ENCODE assay signal across 8 cellular contexts in the genomic region with DNA sequence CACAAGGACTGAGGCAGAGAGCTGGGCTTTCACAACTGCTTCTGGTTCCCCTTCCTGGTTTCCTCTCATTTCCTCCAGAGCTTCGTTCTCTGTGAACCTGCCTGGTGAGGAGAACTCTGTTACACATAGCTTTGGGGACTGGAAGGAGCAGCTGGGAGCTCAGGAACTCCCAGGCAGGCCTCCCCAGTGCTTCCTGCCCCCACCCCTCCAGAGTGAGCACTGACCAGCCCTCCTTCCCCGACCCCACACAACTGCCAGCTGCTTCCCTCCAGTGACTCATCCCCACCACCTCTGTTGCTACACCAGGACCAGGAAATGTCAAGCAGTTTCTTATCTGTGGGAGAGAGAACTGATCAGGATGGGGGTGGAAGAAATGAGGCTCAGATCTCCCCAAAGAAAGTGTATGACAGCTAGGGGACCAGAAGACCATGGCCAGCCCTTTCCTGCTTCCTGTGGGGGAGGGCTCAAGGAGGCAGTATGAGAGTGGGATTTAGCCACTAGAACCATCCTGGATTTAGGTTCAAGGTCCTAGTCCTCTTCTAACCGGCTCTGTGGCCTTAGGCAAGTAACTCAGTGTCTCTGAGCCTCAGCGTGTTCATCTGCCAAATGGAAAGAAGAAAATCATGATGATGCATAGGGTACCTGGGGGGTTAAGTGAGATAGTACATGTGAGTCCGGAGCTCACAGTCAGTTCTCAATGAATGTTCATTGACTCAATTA. TPM values are rescaled to one million over a fixed set of nuclear protein-coding genes. Genes with fewer than 3 reads are reported as not detected.
A peak's percentile ranks its signal among the peaks of the same experiment; 100 is the strongest.
DNase-seq lines count a peak whose midpoint lies in the region; ATAC-seq and TF ChIP-seq lines count a peak whose summit lies in the region.

No MANE protein-coding gene starts in this region.

- TF ChIP-seq CTCF in fibroblast of villous mesenchyme (IDR thresholded peaks at IDR 0.05; ENCODE audit: insufficient read depth, low read depth, low read length) = no peak
- no peak for TF ChIP-seq CTCF in GM10248 (IDR thresholded peaks at IDR 0.05; ENCODE audit: control extremely low read depth, extremely low read depth, low read depth, missing control alignments)

- POLR2A ChIA-PET in GM10248 (lab: Yijun Ruan, JAX) = no interaction called here

- CTCF ChIA-PET in GM10248 (lab: Yijun Ruan, JAX) = interaction anchor here (1.0 to 1.8 kb wide), 6 partner anchors 15 to 150 kb away, joined by 3 to 8 read pairs (median 4); no protein-coding TSS in a partner anchor

- H3K4me3 ChIP-seq in fibroblast of villous mesenchyme (ENCODE audit: low read depth, low read length) = no peak overlapping the region

- ATAC-seq in GM18867 (IDR thresholded peaks at IDR 0.05; ENCODE audit: unreplicated experiment) = no peak

- DNase-seq in NCI-H2029 (lab: John Stamatoyannopoulos, UW) (peak; percentile 56), NCI-H2029 treated with DMSO at 0.1 percent for 48 hours (lab: John Stamatoyannopoulos, UW) (no peak), RPMI7951 (ENCODE audit: low read depth) (peak; percentile 85), fibroblast of villous mesenchyme (ENCODE audit: low read depth) (peak; percentile 92), pulmonary artery endothelial cell (ENCODE audit: low read depth, low spot score) (peak; percentile 94), HUDEP-2 (lab: John Stamatoyannopoulos, UW; ENCODE audit: unreplicated experiment in 76 of 76) (no peak), GM10248 (ENCODE audit: extremely low spot score) (no peak)

RNA-seq across cellular contexts. Expression of a gene that starts 4.5 kb away (rescaled TPM):
- total RNA-seq in RPMI7951 (2014; rRNA removed; shearing (Covaris generic)) = 10.2 and 11.1 TPM in 2 replicates
- total RNA-seq in fibroblast of villous mesenchyme (25.8 and 38.4 TPM in 2 replicates), pulmonary artery endothelial cell (19.9 and 24.1 TPM in 2 replicates)

Comparison
In these comparisons a context has a peak if more than half of its experiments do, and no peak if none do; other contexts are left out.
1. DNase-seq: peak in NCI-H2029 (single experiment), RPMI7951 (single experiment), fibroblast of villous mesenchyme (single experiment) and pulmonary artery endothelial cell (single experiment); none in NCI-H2029 treated with DMSO at 0.1 percent for 48 hours (single experiment), HUDEP-2 (0 of 76) and GM10248 (single experiment).